8 cellular contexts compared by ENCODE assay signal in genomic region chr1:89804646-89805237, GRCh38.
DNase-seq lines count a peak whose midpoint lies in the region; ATAC-seq, FAIRE-seq and TF ChIP-seq lines count a peak whose summit lies in the region.

No MANE protein-coding gene starts in this region.

- peak; percentile 92 for FAIRE-seq in A204.1 (lab: Jason Lieb, UNC)
- FAIRE-seq in GM18507 (lab: Jason Lieb, UNC): peak; percentile 91
- FAIRE-seq in islet of Langerhans (lab: Jason Lieb, UNC): peak; percentile 85

- peak; percentile 53 for DNase-seq in GM18507 (ENCODE audit: extremely low spot score, insufficient read length, low read depth)
- peak; percentile 86 for DNase-seq in NCI-H2227 (lab: John Stamatoyannopoulos, UW; ENCODE audit: unreplicated experiment)
- DNase-seq in T47D (ENCODE audit: low read depth in 1 of 2, low spot score in 1 of 2): peak; percentile 53 to 76
- peak; percentile 78 to 84 (median 82) for DNase-seq in stimulated activated CD4-positive, alpha-beta T cell treated with anti-CD3 and anti-CD28 coated beads, Interleukin-1b, Interleukin-23, amount 100 ng/mL, for 24 hours (ENCODE audit: low read depth in 4 of 4, low spot score in 1 of 4)

- ATAC-seq in HG03060 (IDR thresholded peaks at IDR 0.05; ENCODE audit: low read depth, unreplicated experiment): peak; percentile 82

- peak; percentile 95 for TF ChIP-seq CTCF in VCaP (conservative IDR thresholded peaks at IDR 0.05)

- in situ Hi-C loops in T47D (cut with HindIII; ENCODE audit: low pct_unique_long_range_greater_than_20kb, low sequenced_read_pairs): no loop called here

- H3K27ac ChIP-seq in VCaP: no peak overlapping the region
